In the genomic region with DNA sequence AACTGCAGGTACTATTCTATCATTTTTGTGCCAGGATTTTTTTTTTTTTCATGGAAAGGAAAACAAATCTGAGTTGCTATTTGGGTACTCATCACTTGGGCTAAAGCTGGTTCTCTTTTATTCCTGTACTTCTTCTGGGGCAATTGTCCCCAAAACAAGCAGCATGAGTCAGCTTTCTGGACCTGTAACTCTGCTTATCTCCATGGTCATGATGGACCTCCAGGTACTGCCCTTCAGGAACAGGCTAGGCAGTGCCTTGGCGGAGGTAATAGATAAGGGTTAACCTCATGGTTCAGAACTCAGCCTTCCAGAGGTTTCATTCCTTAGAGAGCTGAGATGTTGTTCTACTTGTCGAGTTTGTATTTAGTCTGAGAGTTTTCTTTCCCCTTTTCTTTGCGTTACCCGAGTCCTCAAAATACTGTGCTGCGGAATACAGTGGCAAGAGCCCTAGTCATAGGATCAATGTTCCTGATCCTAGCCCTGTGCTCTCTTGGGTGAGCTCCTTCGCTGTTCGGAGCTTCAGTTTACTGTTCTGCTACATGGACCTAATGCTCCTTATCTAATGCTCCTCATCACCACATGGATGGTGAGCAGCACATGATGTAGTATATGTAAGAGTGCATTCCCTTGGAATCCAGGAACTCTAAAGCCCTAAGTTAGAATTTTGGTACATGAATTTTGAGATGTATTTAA, we compare ENCODE assay signal across 1 cellular context.
TF ChIP-seq lines count a peak whose summit lies in the region.

No MANE protein-coding gene starts in this region.

TF ChIP-seq in K562, 482 proteins besides CTCF, POLR2A, EP300 and RAD21 (continued from another document and continues in another):
- TF ChIP-seq, protein P1, sequence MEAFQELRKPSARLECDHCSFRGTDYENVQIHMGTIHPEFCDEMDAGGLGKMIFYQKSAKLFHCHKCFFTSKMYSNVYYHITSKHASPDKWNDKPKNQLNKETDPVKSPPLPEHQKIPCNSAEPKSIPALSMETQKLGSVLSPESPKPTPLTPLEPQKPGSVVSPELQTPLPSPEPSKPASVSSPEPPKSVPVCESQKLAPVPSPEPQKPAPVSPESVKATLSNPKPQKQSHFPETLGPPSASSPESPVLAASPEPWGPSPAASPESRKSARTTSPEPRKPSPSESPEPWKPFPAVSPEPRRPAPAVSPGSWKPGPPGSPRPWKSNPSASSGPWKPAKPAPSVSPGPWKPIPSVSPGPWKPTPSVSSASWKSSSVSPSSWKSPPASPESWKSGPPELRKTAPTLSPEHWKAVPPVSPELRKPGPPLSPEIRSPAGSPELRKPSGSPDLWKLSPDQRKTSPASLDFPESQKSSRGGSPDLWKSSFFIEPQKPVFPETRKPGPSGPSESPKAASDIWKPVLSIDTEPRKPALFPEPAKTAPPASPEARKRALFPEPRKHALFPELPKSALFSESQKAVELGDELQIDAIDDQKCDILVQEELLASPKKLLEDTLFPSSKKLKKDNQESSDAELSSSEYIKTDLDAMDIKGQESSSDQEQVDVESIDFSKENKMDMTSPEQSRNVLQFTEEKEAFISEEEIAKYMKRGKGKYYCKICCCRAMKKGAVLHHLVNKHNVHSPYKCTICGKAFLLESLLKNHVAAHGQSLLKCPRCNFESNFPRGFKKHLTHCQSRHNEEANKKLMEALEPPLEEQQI (IDR thresholded peaks at IDR 0.05), result 0 out of 2 replicates have a peak, but pooled peaks have one; percentile 32
- TF ChIP-seq CXXC5 (CRISPR knock-in tag; IDR thresholded peaks at IDR 0.05) (peak; percentile 62), RHOXF2B (CRISPR knock-in tag; conservative IDR thresholded peaks at IDR 0.05) (no peak), TCFL5 (CRISPR knock-in tag; conservative IDR thresholded peaks at IDR 0.05) (no peak), HDAC1 (IDR thresholded peaks at IDR 0.05) (peak in 1 of 2 experiments; percentile 50; a peak in 1 of 4 replicates), ZNF644 (tag; IDR thresholded peaks at IDR 0.05; ENCODE audit: low read depth) (0 out of 2 replicates have a peak, but pooled peaks have one; percentile 38), NFIC (IDR thresholded peaks at IDR 0.05) (peak; percentile 58; the same call in 1 of the 2 replicates), GATA2 (CRISPR knock-in tag; IDR thresholded peaks at IDR 0.05) (peak; percentile 76), NR2F6 (CRISPR knock-in tag; IDR thresholded peaks at IDR 0.05) (no peak), EHMT2 (IDR thresholded peaks at IDR 0.05) (peak; percentile 55; the same call in 1 of the 2 replicates), L3MBTL2 (IDR thresholded peaks at IDR 0.05) (peak; percentile 74; the same call in 1 of the 2 replicates), CREM (IDR thresholded peaks at IDR 0.05; ENCODE audit: low read depth) (peak; percentile 47; the same call in 1 of the 2 replicates), MAFK (IDR thresholded peaks at IDR 0.05; ENCODE audit: low read length) (peak; percentile 79), TBL1XR1 (IDR thresholded peaks at IDR 0.05; ENCODE audit: low read length in 2 of 2) (peak in 1 of 2 experiments; percentile 75; a peak in 2 of 4 replicates), NCOA1 (IDR thresholded peaks at IDR 0.05; ENCODE audit: low read depth) (peak; percentile 50; the same call in 1 of the 2 replicates), C11orf30 (IDR thresholded peaks at IDR 0.05; ENCODE audit: low read depth) (peak; percentile 94), KDM1A (IDR thresholded peaks at IDR 0.05) (peak; percentile 77 to 81)
- TF ChIP-seq, protein P2, sequence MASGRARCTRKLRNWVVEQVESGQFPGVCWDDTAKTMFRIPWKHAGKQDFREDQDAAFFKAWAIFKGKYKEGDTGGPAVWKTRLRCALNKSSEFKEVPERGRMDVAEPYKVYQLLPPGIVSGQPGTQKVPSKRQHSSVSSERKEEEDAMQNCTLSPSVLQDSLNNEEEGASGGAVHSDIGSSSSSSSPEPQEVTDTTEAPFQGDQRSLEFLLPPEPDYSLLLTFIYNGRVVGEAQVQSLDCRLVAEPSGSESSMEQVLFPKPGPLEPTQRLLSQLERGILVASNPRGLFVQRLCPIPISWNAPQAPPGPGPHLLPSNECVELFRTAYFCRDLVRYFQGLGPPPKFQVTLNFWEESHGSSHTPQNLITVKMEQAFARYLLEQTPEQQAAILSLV (tag; IDR thresholded peaks at IDR 0.05), result no peak
- TF ChIP-seq, protein P3, sequence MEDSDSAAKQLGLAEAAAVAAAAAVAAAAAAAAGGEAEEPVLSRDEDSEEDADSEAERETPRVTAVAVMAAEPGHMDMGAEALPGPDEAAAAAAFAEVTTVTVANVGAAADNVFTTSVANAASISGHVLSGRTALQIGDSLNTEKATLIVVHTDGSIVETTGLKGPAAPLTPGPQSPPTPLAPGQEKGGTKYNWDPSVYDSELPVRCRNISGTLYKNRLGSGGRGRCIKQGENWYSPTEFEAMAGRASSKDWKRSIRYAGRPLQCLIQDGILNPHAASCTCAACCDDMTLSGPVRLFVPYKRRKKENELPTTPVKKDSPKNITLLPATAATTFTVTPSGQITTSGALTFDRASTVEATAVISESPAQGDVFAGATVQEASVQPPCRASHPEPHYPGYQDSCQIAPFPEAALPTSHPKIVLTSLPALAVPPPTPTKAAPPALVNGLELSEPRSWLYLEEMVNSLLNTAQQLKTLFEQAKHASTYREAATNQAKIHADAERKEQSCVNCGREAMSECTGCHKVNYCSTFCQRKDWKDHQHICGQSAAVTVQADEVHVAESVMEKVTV (CRISPR knock-in tag; IDR thresholded peaks at IDR 0.05), result no peak
- TF ChIP-seq, protein P4, sequence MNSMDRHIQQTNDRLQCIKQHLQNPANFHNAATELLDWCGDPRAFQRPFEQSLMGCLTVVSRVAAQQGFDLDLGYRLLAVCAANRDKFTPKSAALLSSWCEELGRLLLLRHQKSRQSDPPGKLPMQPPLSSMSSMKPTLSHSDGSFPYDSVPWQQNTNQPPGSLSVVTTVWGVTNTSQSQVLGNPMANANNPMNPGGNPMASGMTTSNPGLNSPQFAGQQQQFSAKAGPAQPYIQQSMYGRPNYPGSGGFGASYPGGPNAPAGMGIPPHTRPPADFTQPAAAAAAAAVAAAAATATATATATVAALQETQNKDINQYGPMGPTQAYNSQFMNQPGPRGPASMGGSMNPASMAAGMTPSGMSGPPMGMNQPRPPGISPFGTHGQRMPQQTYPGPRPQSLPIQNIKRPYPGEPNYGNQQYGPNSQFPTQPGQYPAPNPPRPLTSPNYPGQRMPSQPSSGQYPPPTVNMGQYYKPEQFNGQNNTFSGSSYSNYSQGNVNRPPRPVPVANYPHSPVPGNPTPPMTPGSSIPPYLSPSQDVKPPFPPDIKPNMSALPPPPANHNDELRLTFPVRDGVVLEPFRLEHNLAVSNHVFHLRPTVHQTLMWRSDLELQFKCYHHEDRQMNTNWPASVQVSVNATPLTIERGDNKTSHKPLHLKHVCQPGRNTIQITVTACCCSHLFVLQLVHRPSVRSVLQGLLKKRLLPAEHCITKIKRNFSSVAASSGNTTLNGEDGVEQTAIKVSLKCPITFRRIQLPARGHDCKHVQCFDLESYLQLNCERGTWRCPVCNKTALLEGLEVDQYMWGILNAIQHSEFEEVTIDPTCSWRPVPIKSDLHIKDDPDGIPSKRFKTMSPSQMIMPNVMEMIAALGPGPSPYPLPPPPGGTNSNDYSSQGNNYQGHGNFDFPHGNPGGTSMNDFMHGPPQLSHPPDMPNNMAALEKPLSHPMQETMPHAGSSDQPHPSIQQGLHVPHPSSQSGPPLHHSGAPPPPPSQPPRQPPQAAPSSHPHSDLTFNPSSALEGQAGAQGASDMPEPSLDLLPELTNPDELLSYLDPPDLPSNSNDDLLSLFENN (IDR thresholded peaks at IDR 0.05; ENCODE audit: low read depth in 2 of 2, low read length in 2 of 2), result peak in 1 of 2 experiments; percentile 62; a peak in 1 of 4 replicates
- TF ChIP-seq, protein P5, sequence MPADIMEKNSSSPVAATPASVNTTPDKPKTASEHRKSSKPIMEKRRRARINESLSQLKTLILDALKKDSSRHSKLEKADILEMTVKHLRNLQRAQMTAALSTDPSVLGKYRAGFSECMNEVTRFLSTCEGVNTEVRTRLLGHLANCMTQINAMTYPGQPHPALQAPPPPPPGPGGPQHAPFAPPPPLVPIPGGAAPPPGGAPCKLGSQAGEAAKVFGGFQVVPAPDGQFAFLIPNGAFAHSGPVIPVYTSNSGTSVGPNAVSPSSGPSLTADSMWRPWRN (IDR thresholded peaks at IDR 0.05; ENCODE audit: low read depth), result no peak
- TF ChIP-seq, protein P6, sequence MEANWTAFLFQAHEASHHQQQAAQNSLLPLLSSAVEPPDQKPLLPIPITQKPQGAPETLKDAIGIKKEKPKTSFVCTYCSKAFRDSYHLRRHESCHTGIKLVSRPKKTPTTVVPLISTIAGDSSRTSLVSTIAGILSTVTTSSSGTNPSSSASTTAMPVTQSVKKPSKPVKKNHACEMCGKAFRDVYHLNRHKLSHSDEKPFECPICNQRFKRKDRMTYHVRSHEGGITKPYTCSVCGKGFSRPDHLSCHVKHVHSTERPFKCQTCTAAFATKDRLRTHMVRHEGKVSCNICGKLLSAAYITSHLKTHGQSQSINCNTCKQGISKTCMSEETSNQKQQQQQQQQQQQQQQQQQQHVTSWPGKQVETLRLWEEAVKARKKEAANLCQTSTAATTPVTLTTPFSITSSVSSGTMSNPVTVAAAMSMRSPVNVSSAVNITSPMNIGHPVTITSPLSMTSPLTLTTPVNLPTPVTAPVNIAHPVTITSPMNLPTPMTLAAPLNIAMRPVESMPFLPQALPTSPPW (CRISPR knock-in tag; IDR thresholded peaks at IDR 0.05), result no peak
- TF ChIP-seq, protein P7, sequence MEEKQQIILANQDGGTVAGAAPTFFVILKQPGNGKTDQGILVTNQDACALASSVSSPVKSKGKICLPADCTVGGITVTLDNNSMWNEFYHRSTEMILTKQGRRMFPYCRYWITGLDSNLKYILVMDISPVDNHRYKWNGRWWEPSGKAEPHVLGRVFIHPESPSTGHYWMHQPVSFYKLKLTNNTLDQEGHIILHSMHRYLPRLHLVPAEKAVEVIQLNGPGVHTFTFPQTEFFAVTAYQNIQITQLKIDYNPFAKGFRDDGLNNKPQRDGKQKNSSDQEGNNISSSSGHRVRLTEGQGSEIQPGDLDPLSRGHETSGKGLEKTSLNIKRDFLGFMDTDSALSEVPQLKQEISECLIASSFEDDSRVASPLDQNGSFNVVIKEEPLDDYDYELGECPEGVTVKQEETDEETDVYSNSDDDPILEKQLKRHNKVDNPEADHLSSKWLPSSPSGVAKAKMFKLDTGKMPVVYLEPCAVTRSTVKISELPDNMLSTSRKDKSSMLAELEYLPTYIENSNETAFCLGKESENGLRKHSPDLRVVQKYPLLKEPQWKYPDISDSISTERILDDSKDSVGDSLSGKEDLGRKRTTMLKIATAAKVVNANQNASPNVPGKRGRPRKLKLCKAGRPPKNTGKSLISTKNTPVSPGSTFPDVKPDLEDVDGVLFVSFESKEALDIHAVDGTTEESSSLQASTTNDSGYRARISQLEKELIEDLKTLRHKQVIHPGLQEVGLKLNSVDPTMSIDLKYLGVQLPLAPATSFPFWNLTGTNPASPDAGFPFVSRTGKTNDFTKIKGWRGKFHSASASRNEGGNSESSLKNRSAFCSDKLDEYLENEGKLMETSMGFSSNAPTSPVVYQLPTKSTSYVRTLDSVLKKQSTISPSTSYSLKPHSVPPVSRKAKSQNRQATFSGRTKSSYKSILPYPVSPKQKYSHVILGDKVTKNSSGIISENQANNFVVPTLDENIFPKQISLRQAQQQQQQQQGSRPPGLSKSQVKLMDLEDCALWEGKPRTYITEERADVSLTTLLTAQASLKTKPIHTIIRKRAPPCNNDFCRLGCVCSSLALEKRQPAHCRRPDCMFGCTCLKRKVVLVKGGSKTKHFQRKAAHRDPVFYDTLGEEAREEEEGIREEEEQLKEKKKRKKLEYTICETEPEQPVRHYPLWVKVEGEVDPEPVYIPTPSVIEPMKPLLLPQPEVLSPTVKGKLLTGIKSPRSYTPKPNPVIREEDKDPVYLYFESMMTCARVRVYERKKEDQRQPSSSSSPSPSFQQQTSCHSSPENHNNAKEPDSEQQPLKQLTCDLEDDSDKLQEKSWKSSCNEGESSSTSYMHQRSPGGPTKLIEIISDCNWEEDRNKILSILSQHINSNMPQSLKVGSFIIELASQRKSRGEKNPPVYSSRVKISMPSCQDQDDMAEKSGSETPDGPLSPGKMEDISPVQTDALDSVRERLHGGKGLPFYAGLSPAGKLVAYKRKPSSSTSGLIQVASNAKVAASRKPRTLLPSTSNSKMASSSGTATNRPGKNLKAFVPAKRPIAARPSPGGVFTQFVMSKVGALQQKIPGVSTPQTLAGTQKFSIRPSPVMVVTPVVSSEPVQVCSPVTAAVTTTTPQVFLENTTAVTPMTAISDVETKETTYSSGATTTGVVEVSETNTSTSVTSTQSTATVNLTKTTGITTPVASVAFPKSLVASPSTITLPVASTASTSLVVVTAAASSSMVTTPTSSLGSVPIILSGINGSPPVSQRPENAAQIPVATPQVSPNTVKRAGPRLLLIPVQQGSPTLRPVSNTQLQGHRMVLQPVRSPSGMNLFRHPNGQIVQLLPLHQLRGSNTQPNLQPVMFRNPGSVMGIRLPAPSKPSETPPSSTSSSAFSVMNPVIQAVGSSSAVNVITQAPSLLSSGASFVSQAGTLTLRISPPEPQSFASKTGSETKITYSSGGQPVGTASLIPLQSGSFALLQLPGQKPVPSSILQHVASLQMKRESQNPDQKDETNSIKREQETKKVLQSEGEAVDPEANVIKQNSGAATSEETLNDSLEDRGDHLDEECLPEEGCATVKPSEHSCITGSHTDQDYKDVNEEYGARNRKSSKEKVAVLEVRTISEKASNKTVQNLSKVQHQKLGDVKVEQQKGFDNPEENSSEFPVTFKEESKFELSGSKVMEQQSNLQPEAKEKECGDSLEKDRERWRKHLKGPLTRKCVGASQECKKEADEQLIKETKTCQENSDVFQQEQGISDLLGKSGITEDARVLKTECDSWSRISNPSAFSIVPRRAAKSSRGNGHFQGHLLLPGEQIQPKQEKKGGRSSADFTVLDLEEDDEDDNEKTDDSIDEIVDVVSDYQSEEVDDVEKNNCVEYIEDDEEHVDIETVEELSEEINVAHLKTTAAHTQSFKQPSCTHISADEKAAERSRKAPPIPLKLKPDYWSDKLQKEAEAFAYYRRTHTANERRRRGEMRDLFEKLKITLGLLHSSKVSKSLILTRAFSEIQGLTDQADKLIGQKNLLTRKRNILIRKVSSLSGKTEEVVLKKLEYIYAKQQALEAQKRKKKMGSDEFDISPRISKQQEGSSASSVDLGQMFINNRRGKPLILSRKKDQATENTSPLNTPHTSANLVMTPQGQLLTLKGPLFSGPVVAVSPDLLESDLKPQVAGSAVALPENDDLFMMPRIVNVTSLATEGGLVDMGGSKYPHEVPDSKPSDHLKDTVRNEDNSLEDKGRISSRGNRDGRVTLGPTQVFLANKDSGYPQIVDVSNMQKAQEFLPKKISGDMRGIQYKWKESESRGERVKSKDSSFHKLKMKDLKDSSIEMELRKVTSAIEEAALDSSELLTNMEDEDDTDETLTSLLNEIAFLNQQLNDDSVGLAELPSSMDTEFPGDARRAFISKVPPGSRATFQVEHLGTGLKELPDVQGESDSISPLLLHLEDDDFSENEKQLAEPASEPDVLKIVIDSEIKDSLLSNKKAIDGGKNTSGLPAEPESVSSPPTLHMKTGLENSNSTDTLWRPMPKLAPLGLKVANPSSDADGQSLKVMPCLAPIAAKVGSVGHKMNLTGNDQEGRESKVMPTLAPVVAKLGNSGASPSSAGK (IDR thresholded peaks at IDR 0.05), result peak; percentile 65
- TF ChIP-seq, protein P8, sequence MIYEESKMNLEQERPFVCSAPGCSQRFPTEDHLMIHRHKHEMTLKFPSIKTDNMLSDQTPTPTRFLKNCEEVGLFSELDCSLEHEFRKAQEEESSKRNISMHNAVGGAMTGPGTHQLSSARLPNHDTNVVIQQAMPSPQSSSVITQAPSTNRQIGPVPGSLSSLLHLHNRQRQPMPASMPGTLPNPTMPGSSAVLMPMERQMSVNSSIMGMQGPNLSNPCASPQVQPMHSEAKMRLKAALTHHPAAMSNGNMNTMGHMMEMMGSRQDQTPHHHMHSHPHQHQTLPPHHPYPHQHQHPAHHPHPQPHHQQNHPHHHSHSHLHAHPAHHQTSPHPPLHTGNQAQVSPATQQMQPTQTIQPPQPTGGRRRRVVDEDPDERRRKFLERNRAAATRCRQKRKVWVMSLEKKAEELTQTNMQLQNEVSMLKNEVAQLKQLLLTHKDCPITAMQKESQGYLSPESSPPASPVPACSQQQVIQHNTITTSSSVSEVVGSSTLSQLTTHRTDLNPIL (CRISPR knock-in tag; IDR thresholded peaks at IDR 0.05), result no peak
